Comparison of ENCODE assay signal across 1 cellular context in the genomic region with DNA sequence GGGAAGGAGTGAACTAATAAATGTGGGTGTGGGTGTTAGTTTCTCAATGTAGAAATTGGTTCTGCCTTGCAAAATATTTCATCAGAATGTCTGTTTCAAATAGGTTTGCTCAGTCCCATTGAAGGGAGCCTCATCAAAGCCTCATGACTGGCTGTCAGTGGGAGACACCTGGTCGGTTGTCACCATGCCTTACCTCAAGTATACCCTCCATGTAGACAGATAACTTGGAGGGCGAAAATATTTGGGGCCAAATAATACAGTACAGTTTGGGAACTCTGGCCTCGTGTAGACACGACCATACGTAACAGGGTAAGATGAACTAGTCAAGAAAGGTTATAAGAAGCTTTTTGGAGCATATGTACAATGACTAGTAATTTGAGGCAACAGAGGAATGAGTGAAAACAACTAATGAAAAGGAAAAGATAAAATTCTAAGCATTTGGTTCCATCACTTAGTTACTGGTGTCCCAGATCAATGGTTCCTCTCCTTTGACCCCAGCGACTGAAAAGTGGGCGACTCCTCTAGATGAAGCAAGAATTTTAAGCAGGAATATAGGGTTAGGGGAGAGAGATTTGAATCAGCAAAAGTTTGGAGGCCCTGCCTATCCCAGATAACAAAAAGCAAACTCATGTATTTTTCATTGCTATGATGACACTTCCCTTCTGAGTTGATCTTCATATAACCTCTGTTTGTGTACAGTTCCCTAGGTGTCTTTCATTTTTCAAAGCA.
TF ChIP-seq lines count a peak whose summit lies in the region.

No MANE protein-coding gene starts in this region.

TF ChIP-seq in K562, 482 proteins besides CTCF, POLR2A, EP300 and RAD21 (continued from another document and continues in another):
- TF ChIP-seq, protein P1, sequence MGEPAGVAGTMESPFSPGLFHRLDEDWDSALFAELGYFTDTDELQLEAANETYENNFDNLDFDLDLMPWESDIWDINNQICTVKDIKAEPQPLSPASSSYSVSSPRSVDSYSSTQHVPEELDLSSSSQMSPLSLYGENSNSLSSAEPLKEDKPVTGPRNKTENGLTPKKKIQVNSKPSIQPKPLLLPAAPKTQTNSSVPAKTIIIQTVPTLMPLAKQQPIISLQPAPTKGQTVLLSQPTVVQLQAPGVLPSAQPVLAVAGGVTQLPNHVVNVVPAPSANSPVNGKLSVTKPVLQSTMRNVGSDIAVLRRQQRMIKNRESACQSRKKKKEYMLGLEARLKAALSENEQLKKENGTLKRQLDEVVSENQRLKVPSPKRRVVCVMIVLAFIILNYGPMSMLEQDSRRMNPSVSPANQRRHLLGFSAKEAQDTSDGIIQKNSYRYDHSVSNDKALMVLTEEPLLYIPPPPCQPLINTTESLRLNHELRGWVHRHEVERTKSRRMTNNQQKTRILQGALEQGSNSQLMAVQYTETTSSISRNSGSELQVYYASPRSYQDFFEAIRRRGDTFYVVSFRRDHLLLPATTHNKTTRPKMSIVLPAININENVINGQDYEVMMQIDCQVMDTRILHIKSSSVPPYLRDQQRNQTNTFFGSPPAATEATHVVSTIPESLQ (CRISPR knock-in tag; IDR thresholded peaks at IDR 0.05): no peak
- TF ChIP-seq, protein P2, sequence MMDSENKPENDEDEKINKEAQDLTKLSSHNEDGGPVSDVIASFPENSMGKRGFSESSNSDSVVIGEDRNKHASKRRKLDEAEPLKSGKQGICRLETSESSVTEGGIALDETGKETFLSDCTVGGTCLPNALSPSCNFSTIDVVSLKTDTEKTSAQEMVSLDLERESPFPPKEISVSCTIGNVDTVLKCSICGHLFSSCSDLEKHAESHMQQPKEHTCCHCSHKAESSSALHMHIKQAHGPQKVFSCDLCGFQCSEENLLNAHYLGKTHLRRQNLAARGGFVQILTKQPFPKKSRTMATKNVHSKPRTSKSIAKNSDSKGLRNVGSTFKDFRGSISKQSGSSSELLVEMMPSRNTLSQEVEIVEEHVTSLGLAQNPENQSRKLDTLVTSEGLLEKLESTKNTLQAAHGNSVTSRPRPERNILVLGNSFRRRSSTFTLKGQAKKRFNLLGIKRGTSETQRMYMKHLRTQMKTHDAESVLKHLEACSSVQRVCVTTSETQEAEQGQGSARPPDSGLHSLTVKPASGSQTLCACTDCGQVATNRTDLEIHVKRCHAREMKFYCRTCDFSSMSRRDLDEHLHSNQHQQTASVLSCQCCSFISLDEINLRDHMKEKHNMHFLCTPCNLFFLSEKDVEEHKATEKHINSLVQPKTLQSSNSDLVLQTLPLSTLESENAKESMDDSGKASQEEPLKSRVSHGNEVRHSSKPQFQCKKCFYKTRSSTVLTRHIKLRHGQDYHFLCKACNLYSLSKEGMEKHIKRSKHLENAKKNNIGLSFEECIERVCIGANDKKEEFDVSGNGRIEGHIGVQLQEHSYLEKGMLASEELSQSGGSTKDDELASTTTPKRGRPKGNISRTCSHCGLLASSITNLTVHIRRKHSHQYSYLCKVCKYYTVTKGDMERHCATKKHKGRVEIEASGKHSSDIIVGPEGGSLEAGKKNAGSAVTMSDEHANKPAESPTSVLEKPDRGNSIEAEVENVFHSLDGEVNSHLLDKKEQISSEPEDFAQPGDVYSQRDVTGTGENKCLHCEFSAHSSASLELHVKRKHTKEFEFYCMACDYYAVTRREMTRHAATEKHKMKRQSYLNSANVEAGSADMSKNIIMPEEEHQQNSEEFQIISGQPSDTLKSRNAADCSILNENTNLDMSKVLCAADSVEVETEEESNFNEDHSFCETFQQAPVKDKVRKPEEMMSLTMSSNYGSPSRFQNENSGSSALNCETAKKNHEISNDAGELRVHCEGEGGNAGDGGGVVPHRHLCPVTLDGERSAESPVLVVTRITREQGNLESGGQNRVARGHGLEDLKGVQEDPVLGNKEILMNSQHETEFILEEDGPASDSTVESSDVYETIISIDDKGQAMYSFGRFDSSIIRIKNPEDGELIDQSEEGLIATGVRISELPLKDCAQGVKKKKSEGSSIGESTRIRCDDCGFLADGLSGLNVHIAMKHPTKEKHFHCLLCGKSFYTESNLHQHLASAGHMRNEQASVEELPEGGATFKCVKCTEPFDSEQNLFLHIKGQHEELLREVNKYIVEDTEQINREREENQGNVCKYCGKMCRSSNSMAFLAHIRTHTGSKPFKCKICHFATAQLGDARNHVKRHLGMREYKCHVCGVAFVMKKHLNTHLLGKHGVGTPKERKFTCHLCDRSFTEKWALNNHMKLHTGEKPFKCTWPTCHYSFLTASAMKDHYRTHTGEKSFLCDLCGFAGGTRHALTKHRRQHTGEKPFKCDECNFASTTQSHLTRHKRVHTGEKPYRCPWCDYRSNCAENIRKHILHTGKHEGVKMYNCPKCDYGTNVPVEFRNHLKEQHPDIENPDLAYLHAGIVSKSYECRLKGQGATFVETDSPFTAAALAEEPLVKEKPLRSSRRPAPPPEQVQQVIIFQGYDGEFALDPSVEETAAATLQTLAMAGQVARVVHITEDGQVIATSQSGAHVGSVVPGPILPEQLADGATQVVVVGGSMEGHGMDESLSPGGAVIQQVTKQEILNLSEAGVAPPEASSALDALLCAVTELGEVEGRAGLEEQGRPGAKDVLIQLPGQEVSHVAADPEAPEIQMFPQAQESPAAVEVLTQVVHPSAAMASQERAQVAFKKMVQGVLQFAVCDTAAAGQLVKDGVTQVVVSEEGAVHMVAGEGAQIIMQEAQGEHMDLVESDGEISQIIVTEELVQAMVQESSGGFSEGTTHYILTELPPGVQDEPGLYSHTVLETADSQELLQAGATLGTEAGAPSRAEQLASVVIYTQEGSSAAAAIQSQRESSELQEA (IDR thresholded peaks at IDR 0.05; ENCODE audit: low read depth): no peak
- no peak for TF ChIP-seq NCOA4 (IDR thresholded peaks at IDR 0.05; ENCODE audit: partially characterized antibody)
- TF ChIP-seq, protein P3, sequence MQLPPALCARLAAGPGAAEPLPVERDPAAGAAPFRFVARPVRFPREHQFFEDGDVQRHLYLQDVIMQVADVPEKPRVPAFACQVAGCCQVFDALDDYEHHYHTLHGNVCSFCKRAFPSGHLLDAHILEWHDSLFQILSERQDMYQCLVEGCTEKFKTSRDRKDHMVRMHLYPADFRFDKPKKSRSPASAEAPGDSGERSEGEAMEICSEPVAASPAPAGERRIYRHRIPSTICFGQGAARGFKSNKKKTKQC (CRISPR knock-in tag; IDR thresholded peaks at IDR 0.05): no peak
- TF ChIP-seq CHCHD3 (CRISPR knock-in tag; IDR thresholded peaks at IDR 0.05): no peak
- TF ChIP-seq, protein P4, sequence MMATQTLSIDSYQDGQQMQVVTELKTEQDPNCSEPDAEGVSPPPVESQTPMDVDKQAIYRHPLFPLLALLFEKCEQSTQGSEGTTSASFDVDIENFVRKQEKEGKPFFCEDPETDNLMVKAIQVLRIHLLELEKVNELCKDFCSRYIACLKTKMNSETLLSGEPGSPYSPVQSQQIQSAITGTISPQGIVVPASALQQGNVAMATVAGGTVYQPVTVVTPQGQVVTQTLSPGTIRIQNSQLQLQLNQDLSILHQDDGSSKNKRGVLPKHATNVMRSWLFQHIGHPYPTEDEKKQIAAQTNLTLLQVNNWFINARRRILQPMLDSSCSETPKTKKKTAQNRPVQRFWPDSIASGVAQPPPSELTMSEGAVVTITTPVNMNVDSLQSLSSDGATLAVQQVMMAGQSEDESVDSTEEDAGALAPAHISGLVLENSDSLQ (IDR thresholded peaks at IDR 0.05): peak; percentile 44
- TF ChIP-seq, protein P5, sequence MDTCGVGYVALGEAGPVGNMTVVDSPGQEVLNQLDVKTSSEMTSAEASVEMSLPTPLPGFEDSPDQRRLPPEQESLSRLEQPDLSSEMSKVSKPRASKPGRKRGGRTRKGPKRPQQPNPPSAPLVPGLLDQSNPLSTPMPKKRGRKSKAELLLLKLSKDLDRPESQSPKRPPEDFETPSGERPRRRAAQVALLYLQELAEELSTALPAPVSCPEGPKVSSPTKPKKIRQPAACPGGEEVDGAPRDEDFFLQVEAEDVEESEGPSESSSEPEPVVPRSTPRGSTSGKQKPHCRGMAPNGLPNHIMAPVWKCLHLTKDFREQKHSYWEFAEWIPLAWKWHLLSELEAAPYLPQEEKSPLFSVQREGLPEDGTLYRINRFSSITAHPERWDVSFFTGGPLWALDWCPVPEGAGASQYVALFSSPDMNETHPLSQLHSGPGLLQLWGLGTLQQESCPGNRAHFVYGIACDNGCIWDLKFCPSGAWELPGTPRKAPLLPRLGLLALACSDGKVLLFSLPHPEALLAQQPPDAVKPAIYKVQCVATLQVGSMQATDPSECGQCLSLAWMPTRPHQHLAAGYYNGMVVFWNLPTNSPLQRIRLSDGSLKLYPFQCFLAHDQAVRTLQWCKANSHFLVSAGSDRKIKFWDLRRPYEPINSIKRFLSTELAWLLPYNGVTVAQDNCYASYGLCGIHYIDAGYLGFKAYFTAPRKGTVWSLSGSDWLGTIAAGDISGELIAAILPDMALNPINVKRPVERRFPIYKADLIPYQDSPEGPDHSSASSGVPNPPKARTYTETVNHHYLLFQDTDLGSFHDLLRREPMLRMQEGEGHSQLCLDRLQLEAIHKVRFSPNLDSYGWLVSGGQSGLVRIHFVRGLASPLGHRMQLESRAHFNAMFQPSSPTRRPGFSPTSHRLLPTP (IDR thresholded peaks at IDR 0.05; ENCODE audit: borderline replicate concordance, extremely low read depth, insufficient read length): no peak
- peak; percentile 76 for TF ChIP-seq TAF7 (tag; IDR thresholded peaks at IDR 0.05)
- TF ChIP-seq, protein P6, sequence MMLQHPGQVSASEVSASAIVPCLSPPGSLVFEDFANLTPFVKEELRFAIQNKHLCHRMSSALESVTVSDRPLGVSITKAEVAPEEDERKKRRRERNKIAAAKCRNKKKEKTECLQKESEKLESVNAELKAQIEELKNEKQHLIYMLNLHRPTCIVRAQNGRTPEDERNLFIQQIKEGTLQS (IDR thresholded peaks at IDR 0.05): peak; percentile 59; the same call in 1 of the 2 replicates
- TF ChIP-seq, protein P6 (CRISPR knock-in tag; conservative IDR thresholded peaks at IDR 0.05): no peak
- peak; percentile 96 for TF ChIP-seq ZNF316 (IDR thresholded peaks at IDR 0.05)
- no peak for TF ChIP-seq SREBF1 (IDR thresholded peaks at IDR 0.05; ENCODE audit: borderline replicate concordance, low read depth, low read length)
- peak; percentile 92 for TF ChIP-seq NFE2 (IDR thresholded peaks at IDR 0.05; ENCODE audit: low read depth)
- TF ChIP-seq, protein P7, sequence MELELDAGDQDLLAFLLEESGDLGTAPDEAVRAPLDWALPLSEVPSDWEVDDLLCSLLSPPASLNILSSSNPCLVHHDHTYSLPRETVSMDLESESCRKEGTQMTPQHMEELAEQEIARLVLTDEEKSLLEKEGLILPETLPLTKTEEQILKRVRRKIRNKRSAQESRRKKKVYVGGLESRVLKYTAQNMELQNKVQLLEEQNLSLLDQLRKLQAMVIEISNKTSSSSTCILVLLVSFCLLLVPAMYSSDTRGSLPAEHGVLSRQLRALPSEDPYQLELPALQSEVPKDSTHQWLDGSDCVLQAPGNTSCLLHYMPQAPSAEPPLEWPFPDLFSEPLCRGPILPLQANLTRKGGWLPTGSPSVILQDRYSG (tag; conservative IDR thresholded peaks at IDR 0.05; ENCODE audit: low read depth): peak; percentile 81
- TF ChIP-seq JUND (IDR thresholded peaks at IDR 0.05; ENCODE audit: borderline replicate concordance, low read depth, low read length): peak; percentile 55; the same call in 1 of the 2 replicates
- TF ChIP-seq JUND (tag; IDR thresholded peaks at IDR 0.05; ENCODE audit: borderline replicate concordance, low read depth, low read length): peak; percentile 41; the same call in 2 of the 3 replicates
- TF ChIP-seq BRD4 (IDR thresholded peaks at IDR 0.05): 0 out of 2 replicates have a peak, but pooled peaks have one; percentile 19
- TF ChIP-seq PCBP1 (IDR thresholded peaks at IDR 0.05; ENCODE audit: low read depth, low read length, poor library complexity, severe bottlenecking): no peak
- no peak for TF ChIP-seq RUNX1 (IDR thresholded peaks at IDR 0.05; ENCODE audit: low read depth)
- TF ChIP-seq, protein P8, sequence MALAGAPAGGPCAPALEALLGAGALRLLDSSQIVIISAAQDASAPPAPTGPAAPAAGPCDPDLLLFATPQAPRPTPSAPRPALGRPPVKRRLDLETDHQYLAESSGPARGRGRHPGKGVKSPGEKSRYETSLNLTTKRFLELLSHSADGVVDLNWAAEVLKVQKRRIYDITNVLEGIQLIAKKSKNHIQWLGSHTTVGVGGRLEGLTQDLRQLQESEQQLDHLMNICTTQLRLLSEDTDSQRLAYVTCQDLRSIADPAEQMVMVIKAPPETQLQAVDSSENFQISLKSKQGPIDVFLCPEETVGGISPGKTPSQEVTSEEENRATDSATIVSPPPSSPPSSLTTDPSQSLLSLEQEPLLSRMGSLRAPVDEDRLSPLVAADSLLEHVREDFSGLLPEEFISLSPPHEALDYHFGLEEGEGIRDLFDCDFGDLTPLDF (CRISPR knock-in tag; IDR thresholded peaks at IDR 0.05): no peak
- peak; percentile 84 for TF ChIP-seq DPF2 (IDR thresholded peaks at IDR 0.05)
- TF ChIP-seq ZNF586 (CRISPR knock-in tag; conservative IDR thresholded peaks at IDR 0.05): no peak
- peak; percentile 39; the same call in 1 of the 2 replicates for TF ChIP-seq STAT5A (IDR thresholded peaks at IDR 0.05; ENCODE audit: borderline replicate concordance, low read length)
- TF ChIP-seq SMARCE1 (IDR thresholded peaks at IDR 0.05): peak; percentile 74
- TF ChIP-seq NFXL1 (CRISPR knock-in tag; IDR thresholded peaks at IDR 0.05): peak; percentile 68
- no peak for TF ChIP-seq ZNF780A (CRISPR knock-in tag; IDR thresholded peaks at IDR 0.05)
- TF ChIP-seq RBM25 (IDR thresholded peaks at IDR 0.05; ENCODE audit: low read depth, low read length, severe bottlenecking): no peak
- TF ChIP-seq, protein P9, sequence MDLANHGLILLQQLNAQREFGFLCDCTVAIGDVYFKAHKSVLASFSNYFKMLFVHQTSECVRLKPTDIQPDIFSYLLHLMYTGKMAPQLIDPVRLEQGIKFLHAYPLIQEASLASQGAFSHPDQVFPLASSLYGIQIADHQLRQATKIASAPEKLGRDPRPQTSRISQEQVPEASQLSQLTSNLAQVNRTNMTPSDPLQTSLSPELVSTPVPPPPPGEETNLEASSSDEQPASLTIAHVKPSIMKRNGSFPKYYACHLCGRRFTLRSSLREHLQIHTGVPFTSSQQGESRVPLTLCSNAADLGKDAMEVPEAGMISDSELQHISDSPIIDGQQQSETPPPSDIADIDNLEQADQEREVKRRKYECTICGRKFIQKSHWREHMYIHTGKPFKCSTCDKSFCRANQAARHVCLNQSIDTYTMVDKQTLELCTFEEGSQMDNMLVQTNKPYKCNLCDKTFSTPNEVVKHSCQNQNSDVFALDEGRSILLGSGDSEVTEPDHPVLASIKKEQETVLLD (IDR thresholded peaks at IDR 0.05): peak; percentile 15; the same call in 1 of the 2 replicates
- TF ChIP-seq RCOR1 (IDR thresholded peaks at IDR 0.05; ENCODE audit: borderline replicate concordance in 1 of 2, low read depth in 2 of 2, low read length in 2 of 2): peak in 1 of 2 experiments; percentile 25; a peak in 1 of 4 replicates
- TF ChIP-seq, protein P10, sequence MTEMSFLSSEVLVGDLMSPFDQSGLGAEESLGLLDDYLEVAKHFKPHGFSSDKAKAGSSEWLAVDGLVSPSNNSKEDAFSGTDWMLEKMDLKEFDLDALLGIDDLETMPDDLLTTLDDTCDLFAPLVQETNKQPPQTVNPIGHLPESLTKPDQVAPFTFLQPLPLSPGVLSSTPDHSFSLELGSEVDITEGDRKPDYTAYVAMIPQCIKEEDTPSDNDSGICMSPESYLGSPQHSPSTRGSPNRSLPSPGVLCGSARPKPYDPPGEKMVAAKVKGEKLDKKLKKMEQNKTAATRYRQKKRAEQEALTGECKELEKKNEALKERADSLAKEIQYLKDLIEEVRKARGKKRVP (CRISPR knock-in tag; IDR thresholded peaks at IDR 0.05): peak; percentile 87
- TF ChIP-seq MEF2D (tag; conservative IDR thresholded peaks at IDR 0.05; ENCODE audit: low read depth): peak; percentile 70; the same call in 1 of the 2 replicates
- TF ChIP-seq SMARCC2 (IDR thresholded peaks at IDR 0.05; ENCODE audit: low read depth): peak; percentile 48; the same call in 1 of the 2 replicates
- TF ChIP-seq ZNF212 (CRISPR knock-in tag; IDR thresholded peaks at IDR 0.05): no peak
- TF ChIP-seq ELF1 (tag; IDR thresholded peaks at IDR 0.05): no peak
- no peak for TF ChIP-seq ZNF785 (CRISPR knock-in tag; IDR thresholded peaks at IDR 0.05)
